In the genomic region with DNA sequence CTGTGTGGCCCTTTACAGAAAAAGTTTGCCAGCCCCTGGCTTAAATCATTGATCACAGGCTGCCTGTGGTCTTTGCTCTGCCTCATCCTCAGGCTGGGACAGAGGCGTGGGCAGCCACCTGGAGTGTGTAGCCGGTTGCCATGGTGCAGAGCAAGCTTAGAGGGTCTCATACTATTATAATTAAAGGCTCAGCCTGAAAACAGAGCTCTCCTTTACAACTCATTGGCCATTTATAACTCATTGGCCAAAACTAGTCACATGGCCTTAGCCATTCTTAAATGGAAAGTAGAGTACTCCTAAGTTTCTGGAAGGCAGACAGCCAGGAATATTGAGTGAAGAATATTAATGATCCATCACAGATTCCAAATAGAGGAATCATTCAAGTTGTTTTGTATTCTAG, we compare ENCODE assay signal across 13 cellular contexts. TPM values are rescaled to one million over a fixed set of nuclear protein-coding genes. Genes with fewer than 3 reads are reported as not detected.
DNase-seq lines count a peak whose midpoint lies in the region; ATAC-seq and TF ChIP-seq lines count a peak whose summit lies in the region.
"Had no signal": no experiment of that assay in that cellular context is flagged by ENCODE, and none has a peak within 500 bp of the region (broad histone marks: within the 10 kb centered on the region; RNA-seq: fewer than 3 reads in every experiment).

No MANE protein-coding gene starts in this region.

- no peak overlapping the region for H4K91ac ChIP-seq in mesenchymal stem cell (ENCODE audit: low read length)

- H2BK12ac ChIP-seq in mesenchymal stem cell (ENCODE audit: low read length in 2 of 2) = no peak overlapping the region

- H3K36me3 ChIP-seq in ACC112 (ENCODE audit: insufficient read depth, low read length) (peaks cover 59% of the 10 kb centered on the region), mesenchymal stem cell (ENCODE audit: control insufficient read depth in 1 of 2, insufficient read depth in 2 of 2, low read depth in 1 of 2, low read length in 2 of 2) (peaks cover 13 to 59% of the 10 kb centered on the region in 2 experiments)

- H3K4me3 ChIP-seq in ACC112 (ENCODE audit: low read depth, low read length) (peak overlapping the region; percentile 99), GM08714 (ENCODE audit: low read length) (peak overlapping the region; percentile 35; the same call in 1 of the 2 replicates), WI38 (ENCODE audit: low read depth, low read length) (peak overlapping the region; percentile 2; the same call in 1 of the 2 replicates), mesenchymal stem cell (ENCODE audit: insufficient read depth in 1 of 2, low read depth in 1 of 2, low read length in 2 of 2) (peak overlapping the region in 1 of 2 experiments; percentile 94)
- H3K4me3 ChIP-seq: lung had no signal

- DNase-seq in mesenchymal stem cell (peak; percentile 22), nucleus accumbens (lab: John Stamatoyannopoulos, UW) (no peak)
- DNase-seq: activated naive CD4-positive, alpha-beta T cell treated with anti-CD3 and anti-CD28 coated beads, Interleukin-2, amount 50 U/mL, for 16 hours; EL; esophagus squamous epithelium; KG1 had no signal

- H2AK5ac ChIP-seq in mesenchymal stem cell (ENCODE audit: low read length, severe bottlenecking) = no peak overlapping the region

- no peaks in the 10 kb centered on the region for H3K27me3 ChIP-seq in ACC112 (ENCODE audit: insufficient read depth, low read length)
- no peaks in the 10 kb centered on the region for H3K27me3 ChIP-seq in mesenchymal stem cell (ENCODE audit: control insufficient read depth in 1 of 2, insufficient read depth in 1 of 2, low read length in 2 of 2)
- H3K27me3 ChIP-seq: esophagus squamous epithelium had no signal

- H3K4me1 ChIP-seq in ACC112 (ENCODE audit: control insufficient read depth, insufficient read depth, low read length, unreplicated experiment) (peaks cover 26% of the 10 kb centered on the region), mesenchymal stem cell (ENCODE audit: control insufficient read depth, insufficient read depth, low read depth, low read length) (peaks cover 2% of the 10 kb centered on the region)

- ATAC-seq in GM18909 (IDR thresholded peaks at IDR 0.05; ENCODE audit: poor library complexity, unreplicated experiment) = no peak
- no peak for ATAC-seq in HG03442 (IDR thresholded peaks at IDR 0.05; ENCODE audit: unreplicated experiment)
- ATAC-seq in GM21515 (IDR thresholded peaks at IDR 0.05; ENCODE audit: unreplicated experiment) = no peak

- TF ChIP-seq CTCF in WI38 (IDR thresholded peaks at IDR 0.05; ENCODE audit: low read depth, low read length) = no peak

- H3K79me1 ChIP-seq in mesenchymal stem cell (replicated peaks; ENCODE audit: low read length, poor library complexity, severe bottlenecking) = peaks cover 3% of the 10 kb centered on the region

- H3K79me2 ChIP-seq in ACC112 (ENCODE audit: control insufficient read depth, insufficient read depth, low read length, unreplicated experiment) = peaks cover 70% of the 10 kb centered on the region

- no peaks in the 10 kb centered on the region for H3K9me3 ChIP-seq in mesenchymal stem cell (ENCODE audit: control insufficient read depth, low read length)
- H3K9me3 ChIP-seq: esophagus squamous epithelium had no signal

- no peak overlapping the region for H2BK120ac ChIP-seq in mesenchymal stem cell (ENCODE audit: low read depth, low read length)

- H2BK15ac ChIP-seq in mesenchymal stem cell (ENCODE audit: low read depth, poor library complexity, severe bottlenecking) = no peak overlapping the region

- peak overlapping the region; percentile 99 for H3K9ac ChIP-seq in mesenchymal stem cell (ENCODE audit: low read length)

- peak overlapping the region; percentile 18 for H3K4me2 ChIP-seq in mesenchymal stem cell (ENCODE audit: low read length, poor library complexity, severe bottlenecking)

- H2AFZ ChIP-seq in ACC112 (ENCODE audit: low read length, unreplicated experiment) (no peak overlapping the region), mesenchymal stem cell (ENCODE audit: low read depth, low read length) (no peak overlapping the region)

- H2BK5ac ChIP-seq in mesenchymal stem cell (ENCODE audit: low read depth, low read length, poor library complexity, severe bottlenecking) = no peak overlapping the region

- H3K23ac ChIP-seq in mesenchymal stem cell (ENCODE audit: low read length in 2 of 2) = no peak overlapping the region

- WGBS in mesenchymal stem cell = 86% methylated on average over 1 of the region's 2 CpGs

- H3K4ac ChIP-seq in mesenchymal stem cell (ENCODE audit: low read depth in 1 of 2, low read length in 2 of 2) = no peak overlapping the region

- H3K18ac ChIP-seq in mesenchymal stem cell (ENCODE audit: low read depth in 1 of 2, low read length in 2 of 2) = no peak overlapping the region

- no peak overlapping the region for H3K14ac ChIP-seq in mesenchymal stem cell (ENCODE audit: low read length in 2 of 2)

- no peak overlapping the region for H3K27ac ChIP-seq in ACC112 (ENCODE audit: low read depth, low read length)
- H3K27ac ChIP-seq in mesenchymal stem cell (ENCODE audit: low read length, poor library complexity, severe bottlenecking) = no peak overlapping the region
- H3K27ac ChIP-seq: esophagus squamous epithelium had no signal

- H4K8ac ChIP-seq in mesenchymal stem cell (ENCODE audit: low read length) = no peak overlapping the region

RNA-seq across cellular contexts. Expression of a gene that starts 3.0 kb away (rescaled TPM):
- polyA plus RNA-seq in mesenchymal stem cell (2013, experiment 1 of 2) = 898 TPM
- polyA plus RNA-seq in mesenchymal stem cell (2013, experiment 2 of 2) = 923 TPM

RNA-seq across cellular contexts. Expression of a gene that starts 32.4 kb away (rescaled TPM):
- polyA plus RNA-seq in mesenchymal stem cell (2013, experiment 1 of 2) = 36.6 TPM
- polyA plus RNA-seq in mesenchymal stem cell (2013, experiment 2 of 2) = 38.0 TPM
